9 cellular contexts compared by ENCODE assay signal in genomic region chr19:2469102-2469914, GRCh38. TPM values are rescaled to one million over a fixed set of nuclear protein-coding genes. Genes with fewer than 3 reads are reported as not detected.
DNase-seq lines count a peak whose midpoint lies in the region; ATAC-seq, FAIRE-seq and TF ChIP-seq lines count a peak whose summit lies in the region.
"Had no signal": no experiment of that assay in that cellular context is flagged by ENCODE, and none has a peak within 500 bp of the region (broad histone marks: within the 10 kb centered on the region; RNA-seq: fewer than 3 reads in every experiment).

No MANE protein-coding gene starts in this region.

- H2AFZ ChIP-seq in HCT116 (ENCODE audit: low read depth, low read length, poor library complexity, severe bottlenecking) = peak overlapping the region; percentile 34

- peak overlapping the region; percentile 36 for H3K9ac ChIP-seq in HCT116 (ENCODE audit: low read length)

- H3K27ac ChIP-seq in HCT116 (ENCODE audit: low read depth, low read length) = peak overlapping the region; percentile 54

- POLR2A ChIA-PET in HCT116 (lab: Charles Lee) = interaction anchor here (0.9 to 1.2 kb wide), 4 partner anchors 12 to 151 kb away, joined by 3 to 4 read pairs (median 4); no protein-coding TSS in a partner anchor

- no peak for TF ChIP-seq RAD21 in HCT116 (IDR thresholded peaks at IDR 0.05; ENCODE audit: low read depth)

- no peak for FAIRE-seq in D721Med (lab: Jason Lieb, UNC)

- DNase-seq in AG20443 (ENCODE audit: low spot score) (peak; percentile 60), HCT116 (ENCODE audit: low read depth, low spot score) (peak; percentile 80), islet precursor cell (peak; percentile 99), omental fat pad (ENCODE audit: low spot score) (no peak), NCI-H345 treated with DMSO at 0.1 percent for 48 hours (lab: John Stamatoyannopoulos, UW; ENCODE audit: unreplicated experiment) (no peak), D721Med (ENCODE audit: insufficient read length, low spot score) (no peak), SKM-1 (lab: John Stamatoyannopoulos, UW; ENCODE audit: unreplicated experiment) (no peak)
- peak; percentile 47 to 66 for DNase-seq in activated CD4-positive, alpha-beta T cell treated with anti-CD3 and anti-CD28 coated beads, Interleukin-2, amount 50 U/mL, for 48 hours
- DNase-seq: NCI-H1092 had no signal

- RAD21 ChIA-PET in HCT116 (lab: Charles Lee; ENCODE audit: low non-redundant PET in 1 of 2, low total read pairs in 2 of 2, uncharacterized antibody in 2 of 2, unreplicated experiment in 2 of 2) = interaction anchor here in 1 of 2 experiments (0.5 kb wide), 1 partner anchor 567 kb away, joined by 4 read pairs; no protein-coding TSS in a partner anchor

- peak overlapping the region; percentile 63 for H3K4me2 ChIP-seq in HCT116 (ENCODE audit: low read length)

- H3K9me2 ChIP-seq in HCT116 (ENCODE audit: insufficient read depth) = no peaks in the 10 kb centered on the region

- no peaks in the 10 kb centered on the region for H3K36me3 ChIP-seq in HCT116 (ENCODE audit: control insufficient read depth in 1 of 2, insufficient read depth in 2 of 2, low read length in 2 of 2)

- H3K27me3 ChIP-seq in HCT116 (ENCODE audit: insufficient read depth, low read length) = no peaks in the 10 kb centered on the region

- H3K9me3 ChIP-seq in HCT116 (ENCODE audit: control insufficient read depth in 1 of 2, insufficient read depth in 1 of 2, low read depth in 1 of 2, low read length in 2 of 2) = no peaks in the 10 kb centered on the region

- intact Hi-C loops in HCT116 (cut with micrococcal nuclease) = loop anchor here (10.0 kb wide), 1 partner anchor 305 kb away; the partner anchor contains the start of gene DOT1L

- H3K79me2 ChIP-seq in HCT116 (ENCODE audit: insufficient read depth, low read length) = no peaks in the 10 kb centered on the region

- H3K4me3 ChIP-seq in HCT116 (replicated peaks in 1 of 2; ENCODE audit: low read depth in 1 of 2, low read length in 2 of 2) = peak overlapping the region in 1 of 2 experiments; percentile 41; a peak in 2 of 4 replicates

- peak; percentile 75 for ATAC-seq in HCT116
- no peak for ATAC-seq in omental fat pad (ENCODE audit: low FRiP score)

- CTCF ChIA-PET in HCT116 (lab: Charles Lee) = interaction anchor here (0.7 to 3.9 kb wide), 4 partner anchors 110 to 168 kb away, joined by 3 to 20 read pairs (median 4); no protein-coding TSS in a partner anchor

- no peaks in the 10 kb centered on the region for H4K20me1 ChIP-seq in HCT116 (ENCODE audit: insufficient read depth)

- H3K4me1 ChIP-seq in HCT116 (ENCODE audit: control insufficient read depth in 1 of 2, insufficient read depth in 2 of 2, low read length in 2 of 2) = peaks cover 21 to 41% of the 10 kb centered on the region in 2 experiments

- no TSS peak for BruUV-seq in HCT116 (replicated peaks; lab: Mats Ljungman, UMichigan)

- no peak for TF ChIP-seq POLR2A in HCT116 (IDR thresholded peaks at IDR 0.05; ENCODE audit: borderline replicate concordance, extremely low read depth, insufficient read depth, insufficient read length)

- no peak for TF ChIP-seq CTCF in HCT116 (IDR thresholded peaks at IDR 0.05 in 2 of 3, conservative IDR thresholded peaks at IDR 0.05 in 1 of 3; ENCODE audit: borderline replicate concordance in 1 of 3, insufficient read depth in 1 of 3, low read depth in 2 of 3, low read length in 2 of 3)
- no peak for TF ChIP-seq CTCF in omental fat pad (IDR thresholded peaks at IDR 0.05)
- TF ChIP-seq CTCF in D721Med (IDR thresholded peaks at IDR 0.05; ENCODE audit: insufficient read depth, missing control alignments) = no peak

TF ChIP-seq in HCT116, 20 proteins besides CTCF, POLR2A, EP300 and RAD21:
- TF ChIP-seq CEBPB (IDR thresholded peaks at IDR 0.05; ENCODE audit: low read depth) (no peak), EZH2 (IDR thresholded peaks at IDR 0.05) (no peak), SIN3A (IDR thresholded peaks at IDR 0.05; ENCODE audit: low read depth) (no peak), CBX3 (IDR thresholded peaks at IDR 0.05; ENCODE audit: low read depth) (peak; percentile 88; the same call in 1 of the 2 replicates), SP1 (IDR thresholded peaks at IDR 0.05; ENCODE audit: low read depth) (peak; percentile 51; the same call in 1 of the 2 replicates), JUND (IDR thresholded peaks at IDR 0.05) (peak; percentile 39), FOSL1 (IDR thresholded peaks at IDR 0.05; ENCODE audit: low read depth) (peak; percentile 58; the same call in 1 of the 2 replicates)
- TF ChIP-seq, protein P1, sequence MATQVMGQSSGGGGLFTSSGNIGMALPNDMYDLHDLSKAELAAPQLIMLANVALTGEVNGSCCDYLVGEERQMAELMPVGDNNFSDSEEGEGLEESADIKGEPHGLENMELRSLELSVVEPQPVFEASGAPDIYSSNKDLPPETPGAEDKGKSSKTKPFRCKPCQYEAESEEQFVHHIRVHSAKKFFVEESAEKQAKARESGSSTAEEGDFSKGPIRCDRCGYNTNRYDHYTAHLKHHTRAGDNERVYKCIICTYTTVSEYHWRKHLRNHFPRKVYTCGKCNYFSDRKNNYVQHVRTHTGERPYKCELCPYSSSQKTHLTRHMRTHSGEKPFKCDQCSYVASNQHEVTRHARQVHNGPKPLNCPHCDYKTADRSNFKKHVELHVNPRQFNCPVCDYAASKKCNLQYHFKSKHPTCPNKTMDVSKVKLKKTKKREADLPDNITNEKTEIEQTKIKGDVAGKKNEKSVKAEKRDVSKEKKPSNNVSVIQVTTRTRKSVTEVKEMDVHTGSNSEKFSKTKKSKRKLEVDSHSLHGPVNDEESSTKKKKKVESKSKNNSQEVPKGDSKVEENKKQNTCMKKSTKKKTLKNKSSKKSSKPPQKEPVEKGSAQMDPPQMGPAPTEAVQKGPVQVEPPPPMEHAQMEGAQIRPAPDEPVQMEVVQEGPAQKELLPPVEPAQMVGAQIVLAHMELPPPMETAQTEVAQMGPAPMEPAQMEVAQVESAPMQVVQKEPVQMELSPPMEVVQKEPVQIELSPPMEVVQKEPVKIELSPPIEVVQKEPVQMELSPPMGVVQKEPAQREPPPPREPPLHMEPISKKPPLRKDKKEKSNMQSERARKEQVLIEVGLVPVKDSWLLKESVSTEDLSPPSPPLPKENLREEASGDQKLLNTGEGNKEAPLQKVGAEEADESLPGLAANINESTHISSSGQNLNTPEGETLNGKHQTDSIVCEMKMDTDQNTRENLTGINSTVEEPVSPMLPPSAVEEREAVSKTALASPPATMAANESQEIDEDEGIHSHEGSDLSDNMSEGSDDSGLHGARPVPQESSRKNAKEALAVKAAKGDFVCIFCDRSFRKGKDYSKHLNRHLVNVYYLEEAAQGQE (IDR thresholded peaks at IDR 0.05; ENCODE audit: low read depth) = no peak
- TF ChIP-seq, protein P2, sequence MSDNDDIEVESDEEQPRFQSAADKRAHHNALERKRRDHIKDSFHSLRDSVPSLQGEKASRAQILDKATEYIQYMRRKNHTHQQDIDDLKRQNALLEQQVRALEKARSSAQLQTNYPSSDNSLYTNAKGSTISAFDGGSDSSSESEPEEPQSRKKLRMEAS (IDR thresholded peaks at IDR 0.05) = peak; percentile 79

RNA-seq across cellular contexts. Expression of gene GADD45B, which starts 6.6 kb away (rescaled TPM):
- total RNA-seq in HCT116 (2021; ENCODE audit: unreplicated experiment) (37.9 TPM), omental fat pad (100 to 1,000 TPM; 120 to 726 (median 425) TPM)
- polyA plus RNA-seq in HCT116 (2012) = 40.1 and 61.8 TPM in 2 replicates

RNA-seq across cellular contexts. Expression of gene LMNB2, which starts 12.5 kb away (rescaled TPM):
- total RNA-seq in HCT116 (2021; ENCODE audit: unreplicated experiment) = 228 TPM
- 166 and 204 TPM in 2 replicates for polyA plus RNA-seq in HCT116 (2012)
- 10 to 100 TPM; 14.1 to 37.5 (median 23.0) TPM for total RNA-seq in omental fat pad

RNA-seq across cellular contexts. Expression of gene TIMM13, which starts 41.9 kb away (rescaled TPM):
- total RNA-seq in HCT116 (2021; ENCODE audit: unreplicated experiment) = 151 TPM
- 77.6 and 78.7 TPM in 2 replicates for polyA plus RNA-seq in HCT116 (2012)
- 10 to 100 TPM; 28.8 to 43.6 (median 41.1) TPM for total RNA-seq in omental fat pad

Comparison
In these comparisons a context has a peak if more than half of its experiments do, and no peak if none do; other contexts are left out.
1. DNase-seq: peak in AG20443 (single experiment), HCT116 (single experiment), activated CD4-positive, alpha-beta T cell treated with anti-CD3 and anti-CD28 coated beads, Interleukin-2, amount 50 U/mL, for 48 hours (2 of 2) and islet precursor cell (single experiment); none in omental fat pad (single experiment), NCI-H345 treated with DMSO at 0.1 percent for 48 hours (single experiment), D721Med (single experiment) and SKM-1 (single experiment).